8 cellular contexts compared by ENCODE assay signal in the genomic region with DNA sequence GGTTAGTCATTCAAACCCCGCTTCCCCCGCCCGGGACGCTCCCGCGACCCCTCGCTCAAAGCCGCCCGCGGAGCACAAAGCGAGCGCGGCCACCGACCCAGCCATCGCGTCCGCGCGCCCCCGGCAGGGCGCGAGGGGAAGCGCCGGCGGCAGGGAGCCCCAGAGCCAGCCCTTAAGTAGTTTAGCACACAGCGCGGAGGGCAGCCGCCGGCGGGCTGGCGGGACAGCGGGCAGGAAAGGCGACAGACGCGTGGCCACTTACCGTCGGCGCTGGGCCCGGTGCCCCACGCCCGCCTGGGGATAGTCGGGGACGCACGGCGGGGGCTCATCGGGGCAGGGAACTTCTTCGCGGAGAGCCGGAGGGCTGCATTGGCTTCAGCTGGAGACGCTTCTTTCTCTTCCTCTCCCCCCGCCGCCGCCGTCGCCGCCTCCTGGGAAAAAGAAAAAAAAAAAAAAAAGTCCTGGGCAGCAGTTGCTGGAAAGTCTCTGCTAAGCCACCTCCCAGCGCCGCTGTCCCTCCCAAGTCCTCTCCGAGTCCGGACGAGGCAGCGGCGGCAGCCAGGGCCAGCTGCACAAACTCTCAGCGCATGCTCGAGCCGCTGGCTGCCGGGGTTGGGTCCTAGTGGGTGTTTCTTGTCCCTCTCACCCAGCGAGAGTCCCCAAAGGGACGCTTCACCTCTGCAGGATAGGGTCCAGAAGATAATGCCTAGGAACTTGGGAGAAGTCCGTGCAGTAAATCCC. TPM values are rescaled to one million over a fixed set of nuclear protein-coding genes. Genes with fewer than 3 reads are reported as not detected.
A peak's percentile ranks its signal among the peaks of the same experiment; 100 is the strongest.
DNase-seq lines count a peak whose midpoint lies in the region; ATAC-seq and TF ChIP-seq lines count a peak whose summit lies in the region.

Gene TSPAN12 (minus strand): TSS at position 587 of the 741 bp plus-strand sequence. CDS start 1,381 bp downstream, outside the sequence.

- H4K20me1 ChIP-seq in GM23248 (ENCODE audit: insufficient read depth): no peaks in the 10 kb centered on the region

- peak within 1 kb of the TSS; percentile 95 for H2BK120ac ChIP-seq in neuronal stem cell (ENCODE audit: low read depth, low read length)

- peak; percentile 79 for TF ChIP-seq CTCF in RWPE1 (conservative IDR thresholded peaks at IDR 0.05; ENCODE audit: low read depth)

- H4K8ac ChIP-seq in neuronal stem cell (ENCODE audit: low read depth, low read length): no peak within 1 kb of the TSS

- no peaks in the 10 kb centered on the region for H3K36me3 ChIP-seq in GM23248 (ENCODE audit: low read depth)
- peaks cover 0 to 25% of the 10 kb centered on the region in 2 donors for H3K36me3 ChIP-seq in neuronal stem cell (replicated peaks in 1 of 2; ENCODE audit: control insufficient read depth in 2 of 2, insufficient read depth in 2 of 2, low read length in 2 of 2)
- no peaks in the 10 kb centered on the region for H3K36me3 ChIP-seq in urinary bladder (ENCODE audit: insufficient read depth)

- no peak within 1 kb of the TSS for H3K4ac ChIP-seq in neuronal stem cell (ENCODE audit: low read length)

- no peaks in the 10 kb centered on the region for H3K9me2 ChIP-seq in GM23248 (ENCODE audit: insufficient read depth)

- no peaks in the 10 kb centered on the region for H3K4me1 ChIP-seq in GM23248 (ENCODE audit: insufficient read depth)
- peaks cover 2 to 7% of the 10 kb centered on the region in 2 donors for H3K4me1 ChIP-seq in neuronal stem cell (ENCODE audit: control insufficient read depth in 2 of 2, insufficient read depth in 1 of 2, low read depth in 1 of 2, low read length in 2 of 2)
- H3K4me1 ChIP-seq in urinary bladder (ENCODE audit: insufficient read depth): peaks cover 1% of the 10 kb centered on the region

- peak within 1 kb of the TSS; percentile 87 for H3K4me3 ChIP-seq in GM23248
- H3K4me3 ChIP-seq in Jurkat, Clone E6-1 (ENCODE audit: low read length): peak within 1 kb of the TSS; percentile 42
- H3K4me3 ChIP-seq in neuronal stem cell (ENCODE audit: low read length in 2 of 2): peak within 1 kb of the TSS; percentile 63 to 97
- peak within 1 kb of the TSS; percentile 78 for H3K4me3 ChIP-seq in urinary bladder (ENCODE audit: low read depth, low read length)

- H3K9me3 Mint-ChIP-seq in activated naive CD4-positive, alpha-beta T cell treated with anti-CD3 and anti-CD28 coated beads, Interleukin-2, amount 50 U/mL, for 72 hours: no peaks in the 10 kb centered on the region

- no peaks in the 10 kb centered on the region for H3K79me1 ChIP-seq in neuronal stem cell (ENCODE audit: low read depth, low read length)

- peak within 1 kb of the TSS; percentile 89 for H4K91ac ChIP-seq in neuronal stem cell (ENCODE audit: low read depth, low read length, poor library complexity)

- H2AFZ ChIP-seq in GM23248: peak within 1 kb of the TSS; percentile 92
- H2AFZ ChIP-seq in neuronal stem cell (ENCODE audit: low read length): peak within 1 kb of the TSS; percentile 91

- WGBS in GM23248 (ENCODE audit: low coverage in 1 of 2, low lambda C conversion rate in 2 of 2, missing lambda C conversion rate in 2 of 2), 2 experiments: 1% methylated on average over 55 to 58 of the region's 70 CpGs
- no CpG with 5 or more reads among the region's 70 CpGs for WGBS in neuronal stem cell (ENCODE audit: extremely low coverage in 2 of 2, insufficient read length in 2 of 2, insufficient replicate concordance in 1 of 2), 2 donors
- WGBS in urinary bladder: under 1% methylated on average over 70 of the region's 70 CpGs

- peak within 1 kb of the TSS; percentile 99 for H3K18ac ChIP-seq in neuronal stem cell (ENCODE audit: low read length)

- H3K27me3 ChIP-seq in GM23248 (replicated peaks; ENCODE audit: insufficient read depth): 0 out of 2 replicates have a peak, but pooled peaks cover 20% of the 10 kb centered on the region
- H3K27me3 ChIP-seq in neuronal stem cell (ENCODE audit: control insufficient read depth in 3 of 3, insufficient read depth in 3 of 3, low read depth in 1 of 3, low read length in 3 of 3): no peaks in the 10 kb centered on the region

- no peak within 1 kb of the TSS for H3K27ac Mint-ChIP-seq in activated naive CD4-positive, alpha-beta T cell treated with anti-CD3 and anti-CD28 coated beads, Interleukin-2, amount 50 U/mL, for 72 hours

- H3K14ac ChIP-seq in neuronal stem cell (ENCODE audit: low read length): no peak within 1 kb of the TSS

- H3K4me2 ChIP-seq in GM23248 (ENCODE audit: unreplicated experiment): peak within 1 kb of the TSS; percentile 77
- peak within 1 kb of the TSS; percentile 79 for H3K4me2 ChIP-seq in neuronal stem cell (ENCODE audit: insufficient read depth, low read length, poor library complexity, severe bottlenecking)

- H2BK15ac ChIP-seq in neuronal stem cell (ENCODE audit: low read length): peak within 1 kb of the TSS; percentile 70

- H2BK12ac ChIP-seq in neuronal stem cell (ENCODE audit: low read length): no peak within 1 kb of the TSS

- peak within 1 kb of the TSS; percentile 98 for H3K23ac ChIP-seq in neuronal stem cell (ENCODE audit: low read depth, low read length, poor library complexity)

- H2BK5ac ChIP-seq in neuronal stem cell (ENCODE audit: low read length): peak within 1 kb of the TSS; percentile 98

- no peaks in the 10 kb centered on the region for H3K9me3 ChIP-seq in GM23248 (ENCODE audit: low read depth)
- H3K9me3 ChIP-seq in neuronal stem cell (replicated peaks in 1 of 2; ENCODE audit: control insufficient read depth in 2 of 2, insufficient read depth in 1 of 2, low read depth in 1 of 2, low read length in 2 of 2): no peaks in the 10 kb centered on the region

- POLR2A ChIA-PET in RWPE1 (lab: Yijun Ruan, JAX; ENCODE audit: low non-redundant PET): no interaction called here

- in situ Hi-C loops in GM23248 (cut with MboI): no loop called here

- no peaks in the 10 kb centered on the region for H3F3A ChIP-seq in GM23248 (ENCODE audit: insufficient read depth)

- H3K79me2 ChIP-seq in GM23248 (ENCODE audit: insufficient read depth): no peaks in the 10 kb centered on the region

- CTCF ChIA-PET in RWPE1 (lab: Yijun Ruan, JAX): interaction anchor here (0.6 kb wide), 3 partner anchors 51 to 447 kb away, joined by 3 read pairs; partner anchors contain the start of gene ING3

- H3K36me3 Mint-ChIP-seq in activated naive CD4-positive, alpha-beta T cell treated with anti-CD3 and anti-CD28 coated beads, Interleukin-2, amount 50 U/mL, for 72 hours: peaks cover 0 to 11% of the 10 kb centered on the region in 2 donors

- H3K9ac ChIP-seq in GM23248: peak within 1 kb of the TSS; percentile 47
- peak within 1 kb of the TSS; percentile 99 for H3K9ac ChIP-seq in neuronal stem cell (ENCODE audit: low read depth, low read length, poor library complexity)

- peak; percentile 85 to 95 for ATAC-seq in activated naive CD4-positive, alpha-beta T cell treated with anti-CD3 and anti-CD28 coated beads, Interleukin-2, amount 50 U/mL, for 72 hours

- no peak within 1 kb of the TSS for H3K27ac ChIP-seq in GM23248
- no peak within 1 kb of the TSS for H3K27ac ChIP-seq in RWPE1
- H3K27ac ChIP-seq in neuronal stem cell (replicated peaks; ENCODE audit: low read length): peak within 1 kb of the TSS; percentile 98
- H3K27ac ChIP-seq in urinary bladder (ENCODE audit: low read depth): peak within 1 kb of the TSS; percentile 92

- no peak within 1 kb of the TSS for H2AK5ac ChIP-seq in neuronal stem cell (ENCODE audit: low read depth, low read length)

- DNase-seq in GM04504 (ENCODE audit: low read depth) (peak; percentile 20), GM23248 (peak; percentile 80), RWPE1 (ENCODE audit: low spot score) (peak; percentile 44), glomerular endothelial cell (ENCODE audit: extremely low read depth, low read depth, low spot score) (peak; percentile 36), neuronal stem cell (ENCODE audit: low spot score) (peak; percentile 90)
- DNase-seq in Jurkat, Clone E6-1 (ENCODE audit: low read depth, low spot score): peak; percentile 5
- peak in 1 of 2 donors; percentile 71 for DNase-seq in activated naive CD4-positive, alpha-beta T cell treated with anti-CD3 and anti-CD28 coated beads, Interleukin-2, amount 50 U/mL, for 72 hours (ENCODE audit: low spot score in 2 of 2)

RNA-seq across cellular contexts. Expression of gene TSPAN12, which starts in this region (rescaled TPM):
- total RNA-seq in GM23248 (2014; rRNA removed; shearing (Covaris generic)): under 0.01 and 2.0 TPM in 2 replicates
- polyA plus RNA-seq in GM23248 (2016; fragmentation: Nextera tagmentation; extraction: Ambion mirVana): 0.70 and 1.1 TPM in 2 replicates
- 3.4 TPM for polyA plus RNA-seq in Jurkat, Clone E6-1 (2012; ENCODE audit: insufficient read depth, insufficient read length)
- total RNA-seq in activated naive CD4-positive, alpha-beta T cell treated with anti-CD3 and anti-CD28 coated beads, Interleukin-2, amount 50 U/mL, for 72 hours: not detected
- 17.6 and 20.7 TPM in 2 replicates for total RNA-seq in glomerular endothelial cell
- polyA plus RNA-seq in neuronal stem cell (2013, experiment 1 of 2): 21.3 TPM
- 21.0 TPM for polyA plus RNA-seq in neuronal stem cell (2013, experiment 2 of 2)
- total RNA-seq in urinary bladder: 29.4 TPM
- polyA plus RNA-seq in urinary bladder: 13.8 TPM

Comparison
In these comparisons a context has a peak if more than half of its experiments do, and no peak if none do; other contexts are left out.
1. Peak in ATAC-seq in activated naive CD4-positive, alpha-beta T cell treated with anti-CD3 and anti-CD28 coated beads, Interleukin-2, amount 50 U/mL, for 72 hours; RNA of the gene not detected or under 1 TPM.
2. H3K27ac ChIP-seq: peak in neuronal stem cell (single experiment) and urinary bladder (single experiment); none in GM23248 (single experiment) and RWPE1 (single experiment).
3. Peak in every context shown above with its lines, with median percentiles within 50 percentile points of each other: H3K4me3 ChIP-seq.